ENCODE assay signal across 8 cellular contexts in genomic region chr18:47756364-47757016, GRCh38.
DNase-seq lines count a peak whose midpoint lies in the region; TF ChIP-seq lines count a peak whose summit lies in the region.

No MANE protein-coding gene starts in this region.

- H3K9me3 ChIP-seq in Loucy (ENCODE audit: insufficient read depth, low read depth, low read length) (no peaks in the 10 kb centered on the region), ascending aorta (peaks cover 6 to 12% of the 10 kb centered on the region in 2 donors)

- TF ChIP-seq CTCF in Loucy (conservative IDR thresholded peaks at IDR 0.05; ENCODE audit: low read length), result peak; percentile 100
- peak; percentile 32 to 71 (median 55) for TF ChIP-seq CTCF in ascending aorta (IDR thresholded peaks at IDR 0.05)

- no peak overlapping the region for H3K9ac ChIP-seq in Loucy (ENCODE audit: low read depth, low read length, poor library complexity, severe bottlenecking)

- H4K20me1 ChIP-seq in Loucy (ENCODE audit: insufficient read depth, low read length, poor library complexity, severe bottlenecking), result no peaks in the 10 kb centered on the region

- H3K4me2 ChIP-seq in Loucy (ENCODE audit: low read depth, low read length, poor library complexity, severe bottlenecking), result no peak overlapping the region

- intact Hi-C loops in ascending aorta (cut with DNase I), result no loop called here

- H2AFZ ChIP-seq in Loucy (ENCODE audit: low read length), result 0 out of 2 replicates have a peak overlapping the region, but pooled peaks have one; percentile 11

- no peaks in the 10 kb centered on the region for H3F3A ChIP-seq in Loucy (ENCODE audit: low read depth)

- H3K27me3 ChIP-seq in Loucy (ENCODE audit: insufficient read depth, low read length, poor library complexity, severe bottlenecking) (no peaks in the 10 kb centered on the region), ascending aorta (no peaks in the 10 kb centered on the region)

- H3K4me1 ChIP-seq in Loucy (ENCODE audit: insufficient read depth, low read length, poor library complexity, severe bottlenecking), result no peaks in the 10 kb centered on the region
- H3K4me1 ChIP-seq in ascending aorta, result no peaks in the 10 kb centered on the region

- H3K4me3 ChIP-seq in Loucy (ENCODE audit: low read length, poor library complexity, severe bottlenecking) (no peak overlapping the region), ascending aorta (no peak overlapping the region)

- H3K79me2 ChIP-seq in Loucy (ENCODE audit: insufficient read depth, low read length), result no peaks in the 10 kb centered on the region

- no peak overlapping the region for H3K27ac ChIP-seq in ascending aorta

- peak; percentile 33 to 57 for DNase-seq in NCI-H446 (lab: John Stamatoyannopoulos, UW)
- DNase-seq in NCI-H446 treated with DMSO at 0.1 percent for 48 hours (lab: John Stamatoyannopoulos, UW), result no peak
- DNase-seq in SKM-1 (lab: John Stamatoyannopoulos, UW; ENCODE audit: unreplicated experiment), result peak; percentile 11
- DNase-seq in ascending aorta (ENCODE audit: low spot score in 2 of 2), result no peak
- peak; percentile 33 for DNase-seq in iPS DF 4.7 (ENCODE audit: extremely low read depth, low spot score)
- peak; percentile 32 to 44 for DNase-seq in stimulated activated CD4-positive, alpha-beta T cell treated with anti-CD3 and anti-CD28 coated beads, Interleukin-15, amount 100 ng/mL, for 48 hours (ENCODE audit: low read depth in 2 of 2)
- DNase-seq in occipital lobe (lab: John Stamatoyannopoulos, UW), result no peak

- no peaks in the 10 kb centered on the region for H3K9me2 ChIP-seq in Loucy (replicated peaks; ENCODE audit: low read depth, low read length)

- H3K36me3 ChIP-seq in Loucy (ENCODE audit: insufficient read depth, low read length), result no peaks in the 10 kb centered on the region
- no peaks in the 10 kb centered on the region for H3K36me3 ChIP-seq in ascending aorta

Comparison
In these comparisons a context has a peak if more than half of its experiments do, and no peak if none do; other contexts are left out.
1. DNase-seq: peak in NCI-H446 (2 of 2), SKM-1 (single experiment), iPS DF 4.7 (single experiment) and stimulated activated CD4-positive, alpha-beta T cell treated with anti-CD3 and anti-CD28 coated beads, Interleukin-15, amount 100 ng/mL, for 48 hours (2 of 2); none in NCI-H446 treated with DMSO at 0.1 percent for 48 hours (single experiment), ascending aorta (0 of 2) and occipital lobe (single experiment).